ENCODE assay signal across 1 cellular context in genomic region chr10:4243169-4243568, GRCh38.
TF ChIP-seq lines count a peak whose summit lies in the region.

No MANE protein-coding gene starts in this region.

TF ChIP-seq in A549, 52 proteins besides CTCF, POLR2A, EP300 and RAD21:
- TF ChIP-seq JUNB (IDR thresholded peaks at IDR 0.05) (no peak), CEBPB (IDR thresholded peaks at IDR 0.05) (no peak), CHD4 (IDR thresholded peaks at IDR 0.05; ENCODE audit: borderline replicate concordance) (no peak), ELK1 (IDR thresholded peaks at IDR 0.05; ENCODE audit: low read depth, low read length) (no peak)
